ENCODE assay signal across 8 cellular contexts in genomic region chr10:63464402-63465292, GRCh38. TPM values are rescaled to one million over a fixed set of nuclear protein-coding genes. Genes with fewer than 3 reads are reported as not detected.
DNase-seq lines count a peak whose midpoint lies in the region; ATAC-seq and FAIRE-seq lines count a peak whose summit lies in the region.

No MANE protein-coding gene starts in this region.

- H3K4me2 ChIP-seq in BLaER1 = peak overlapping the region; percentile 92

- H3K36me3 ChIP-seq in BLaER1 = no peaks in the 10 kb centered on the region
- H3K36me3 ChIP-seq in SJCRH30 = no peaks in the 10 kb centered on the region
- H3K36me3 ChIP-seq in ectodermal cell (ENCODE audit: control insufficient read depth, insufficient read depth, low read length) = no peaks in the 10 kb centered on the region

- peak; percentile 63 for ATAC-seq in HG03175 (IDR thresholded peaks at IDR 0.05; ENCODE audit: unreplicated experiment)

- H3K9me3 ChIP-seq in BLaER1 = 0 out of 2 replicates have a peak, but pooled peaks cover 3% of the 10 kb centered on the region
- no peaks in the 10 kb centered on the region for H3K9me3 ChIP-seq in SJCRH30 (replicated peaks)
- H3K9me3 ChIP-seq in ectodermal cell (ENCODE audit: control insufficient read depth, low read length) = no peaks in the 10 kb centered on the region

- H3K27ac ChIP-seq in BLaER1 (no peak overlapping the region), SJCRH30 (peak overlapping the region; percentile 81), ectodermal cell (ENCODE audit: insufficient read depth, low read depth, low read length, poor library complexity, severe bottlenecking) (peak overlapping the region; percentile 95)

- H4K20me1 ChIP-seq in BLaER1 = peaks cover 100% of the 10 kb centered on the region

- DNase-seq in GM19239 (ENCODE audit: insufficient read length, low spot score) = peak; percentile 25
- peak in 1 of 2 experiments; percentile 5 for DNase-seq in SJCRH30
- DNase-seq in midbrain (lab: John Stamatoyannopoulos, UW) = peak; percentile 62
- DNase-seq in GOT3 (lab: John Stamatoyannopoulos, UW) = no peak
- DNase-seq in cortex of kidney (lab: John Stamatoyannopoulos, UW) = no peak

- peak overlapping the region; percentile 81 for H3K9ac ChIP-seq in BLaER1

- WGBS in ectodermal cell, 2 experiments = 6 to 8% methylated on average over 35 of the region's 35 CpGs

- H3K4me3 ChIP-seq in BLaER1 (peak overlapping the region; percentile 79), SJCRH30 (peak overlapping the region; percentile 80), ectodermal cell (ENCODE audit: insufficient read depth, low read depth, low read length) (peak overlapping the region; percentile 85)

- H3K27me3 ChIP-seq in BLaER1 = peaks cover 49% of the 10 kb centered on the region
- no peaks in the 10 kb centered on the region for H3K27me3 ChIP-seq in SJCRH30
- H3K27me3 ChIP-seq in ectodermal cell (ENCODE audit: control insufficient read depth, insufficient read depth, low read length, poor library complexity, severe bottlenecking) = no peaks in the 10 kb centered on the region

- peaks cover 15% of the 10 kb centered on the region for H3K4me1 ChIP-seq in BLaER1
- 0 out of 2 replicates have a peak, but pooled peaks cover 2% of the 10 kb centered on the region for H3K4me1 ChIP-seq in SJCRH30
- peaks cover 11% of the 10 kb centered on the region for H3K4me1 ChIP-seq in ectodermal cell (ENCODE audit: control insufficient read depth, insufficient read depth, low read length)

- FAIRE-seq in GM19239 (lab: Jason Lieb, UNC) = peak; percentile 60

RNA-seq across cellular contexts. Expression of gene JMJD1C, which starts 1.1 kb away (rescaled TPM):
- total RNA-seq in SJCRH30 (2014; rRNA removed; shearing (Covaris generic)) = 93.6 and 112 TPM in 2 replicates
- polyA plus RNA-seq in ectodermal cell (2013, experiment 1 of 4) = 65.9 TPM
- 78.3 TPM for polyA plus RNA-seq in ectodermal cell (2013, experiment 2 of 4)
- polyA plus RNA-seq in ectodermal cell (2013, experiment 3 of 4) = 51.9 TPM
- 61.6 TPM for polyA plus RNA-seq in ectodermal cell (2013, experiment 4 of 4)

RNA-seq across cellular contexts. Expression of gene REEP3, which starts 56.6 kb away (rescaled TPM):
- total RNA-seq in SJCRH30 (2014; rRNA removed; shearing (Covaris generic)) = 14.7 and 16.4 TPM in 2 replicates
- polyA plus RNA-seq in ectodermal cell (2013, experiment 1 of 4) = 23.8 TPM
- 26.3 TPM for polyA plus RNA-seq in ectodermal cell (2013, experiment 2 of 4)
- 23.7 TPM for polyA plus RNA-seq in ectodermal cell (2013, experiment 3 of 4)
- polyA plus RNA-seq in ectodermal cell (2013, experiment 4 of 4) = 27.0 TPM

Comparison
In these comparisons a context has a peak if more than half of its experiments do, and no peak if none do; other contexts are left out.
1. DNase-seq: peak in GM19239 (single experiment) and midbrain (single experiment); none in GOT3 (single experiment) and cortex of kidney (single experiment).
2. Peak in every context shown above with its lines, with median percentiles within 50 percentile points of each other: H3K4me3 ChIP-seq.